19 cellular contexts compared by ENCODE assay signal in genomic region chr3:185647880-185648210, GRCh38.
DNase-seq lines count a peak whose midpoint lies in the region; ATAC-seq and TF ChIP-seq lines count a peak whose summit lies in the region.
"Had no signal": no experiment of that assay in that cellular context is flagged by ENCODE, and none has a peak within 500 bp of the region (broad histone marks: within the 10 kb centered on the region; RNA-seq: fewer than 3 reads in every experiment).

No MANE protein-coding gene starts in this region.

- H3F3A ChIP-seq in GM23338 (replicated peaks; ENCODE audit: low read depth), result peaks cover 4% of the 10 kb centered on the region; the same call in 1 of the 2 replicates

- no peaks in the 10 kb centered on the region for H3K27me3 ChIP-seq in GM23338 (ENCODE audit: insufficient read depth)
- H3K27me3 ChIP-seq in endodermal cell (ENCODE audit: control insufficient read depth, insufficient read depth, low read length, poor library complexity, severe bottlenecking), result no peaks in the 10 kb centered on the region
- no peaks in the 10 kb centered on the region for H3K27me3 ChIP-seq in osteoblast (ENCODE audit: insufficient read depth, low read length)
- no peaks in the 10 kb centered on the region for H3K27me3 ChIP-seq in H7 (ENCODE audit: control insufficient read depth, insufficient read depth, low read length)
- H3K27me3 ChIP-seq: BLaER1 treated with 17β-estradiol and CSF1 and Interleukin-3, amounts not matched to agents 10 nM and 100 nM; MG63; SJCRH30 had no signal

- no peaks in the 10 kb centered on the region; the same call in 1 of the 2 replicates for H4K20me1 ChIP-seq in GM23338 (replicated peaks; ENCODE audit: insufficient read depth)
- H4K20me1 ChIP-seq in osteoblast (ENCODE audit: insufficient read depth, low read length), result no peaks in the 10 kb centered on the region
- H4K20me1 ChIP-seq: BLaER1 treated with 17β-estradiol and CSF1 and Interleukin-3, amounts not matched to agents 10 nM and 100 nM had no signal

- H3K9me3 Mint-ChIP-seq in GM23338 (no peaks in the 10 kb centered on the region), WTC11 (no peaks in the 10 kb centered on the region), endodermal cell (no peaks in the 10 kb centered on the region)
- H3K9me3 Mint-ChIP-seq: CD4-positive, alpha-beta memory T cell; IgD-negative memory B cell had no signal

- H3K36me3 Mint-ChIP-seq in GM23338 (ENCODE audit: low read depth), result peaks cover 87% of the 10 kb centered on the region
- H3K36me3 Mint-ChIP-seq in WTC11, result peaks cover 66% of the 10 kb centered on the region
- H3K36me3 Mint-ChIP-seq in endodermal cell (ENCODE audit: low read depth), result peaks cover 75% of the 10 kb centered on the region
- H3K36me3 Mint-ChIP-seq: CD4-positive, alpha-beta memory T cell; IgD-negative memory B cell had no signal

- no peaks in the 10 kb centered on the region for H3K9me3 ChIP-seq in endodermal cell (ENCODE audit: control insufficient read depth, low read length)
- H3K9me3 ChIP-seq in osteoblast (ENCODE audit: low read depth, low read length), result no peaks in the 10 kb centered on the region
- H3K9me3 ChIP-seq: BLaER1 treated with 17β-estradiol and CSF1 and Interleukin-3, amounts not matched to agents 10 nM and 100 nM; MG63; SJCRH30 had no signal

- no peak for ATAC-seq in GM23338
- ATAC-seq in WTC11, result no peak
- ATAC-seq: Panc1 had no signal

- peaks cover 12% of the 10 kb centered on the region; the same call in 1 of the 2 replicates for H3K4me1 ChIP-seq in GM23338 (ENCODE audit: insufficient read depth)
- H3K4me1 ChIP-seq in endodermal cell (ENCODE audit: control insufficient read depth, insufficient read depth, low read length), result peaks cover 8% of the 10 kb centered on the region
- H3K4me1 ChIP-seq in osteoblast (ENCODE audit: insufficient read depth, low read length), result peaks cover 5% of the 10 kb centered on the region
- H3K4me1 ChIP-seq: SJCRH30 had no signal

- H3K27ac ChIP-seq in GM23338 (ENCODE audit: low read depth) (no peak overlapping the region), endodermal cell (ENCODE audit: low read depth, low read length) (no peak overlapping the region), osteoblast (ENCODE audit: low read depth, low read length) (no peak overlapping the region)
- H3K27ac ChIP-seq: BLaER1 treated with 17β-estradiol and CSF1 and Interleukin-3, amounts not matched to agents 10 nM and 100 nM; SJCRH30 had no signal

- H3K4me3 ChIP-seq in GM23338 (no peak overlapping the region), endodermal cell (ENCODE audit: low read length) (no peak overlapping the region), osteoblast (ENCODE audit: insufficient read depth, low read length) (no peak overlapping the region), H7 (ENCODE audit: insufficient read depth, low read depth, low read length) (no peak overlapping the region)
- H3K4me3 ChIP-seq: BLaER1 treated with 17β-estradiol and CSF1 and Interleukin-3, amounts not matched to agents 10 nM and 100 nM; MG63; SJCRH30 had no signal

- H2AFZ ChIP-seq in GM23338, result no peak overlapping the region
- H2AFZ ChIP-seq in osteoblast (ENCODE audit: low read length), result no peak overlapping the region

- no peak for DNase-seq in GM23338 (ENCODE audit: low spot score)
- no peak for DNase-seq in WTC11 (ENCODE audit: low spot score)
- peak; percentile 19 for DNase-seq in endodermal cell
- DNase-seq in osteoblast (ENCODE audit: insufficient read length, low spot score, missing footprints), result peak; percentile 55
- DNase-seq in AG20443 (ENCODE audit: low spot score), result no peak
- no peak for DNase-seq in NCI-H1092 (lab: John Stamatoyannopoulos, UW)
- DNase-seq in NCI-H69 (lab: John Stamatoyannopoulos, UW), result no peak
- DNase-seq in H7, result no peak
- DNase-seq: Calu3; CD4-positive, alpha-beta memory T cell; GDM1; MG63; NCI-H1417 treated with DMSO at 0.1 percent for 48 hours; NCI-H1930; NCI-H748 treated with DMSO at 0.1 percent for 48 hours; SJCRH30 had no signal

- H3K27me3 Mint-ChIP-seq in GM23338 (ENCODE audit: insufficient read depth, low read depth, poor library complexity), result peaks cover 22% of the 10 kb centered on the region
- H3K27me3 Mint-ChIP-seq in WTC11 (ENCODE audit: low read depth), result no peaks in the 10 kb centered on the region; the same call in 1 of the 2 replicates
- no peaks in the 10 kb centered on the region for H3K27me3 Mint-ChIP-seq in endodermal cell (ENCODE audit: insufficient read depth)

- H3K27ac Mint-ChIP-seq in GM23338, result 0 out of 2 replicates have a peak overlapping the region, but pooled peaks have one; percentile 65
- H3K27ac Mint-ChIP-seq in WTC11, result peak overlapping the region; percentile 45; the same call in 1 of the 2 replicates
- no peak overlapping the region for H3K27ac Mint-ChIP-seq in endodermal cell
- H3K27ac Mint-ChIP-seq: CD4-positive, alpha-beta memory T cell; IgD-negative memory B cell had no signal

- H3K36me3 ChIP-seq in GM23338 (ENCODE audit: insufficient read depth) (peaks cover 28% of the 10 kb centered on the region), endodermal cell (ENCODE audit: control insufficient read depth, insufficient read depth, low read length) (peaks cover 69% of the 10 kb centered on the region), osteoblast (ENCODE audit: insufficient read depth, low read length) (peaks cover 59% of the 10 kb centered on the region), H7 (replicated peaks; ENCODE audit: control insufficient read depth, insufficient read depth, low read length) (peaks cover 26% of the 10 kb centered on the region)
- H3K36me3 ChIP-seq: BLaER1 treated with 17β-estradiol and CSF1 and Interleukin-3, amounts not matched to agents 10 nM and 100 nM had no signal

- H3K79me2 ChIP-seq in GM23338 (replicated peaks; ENCODE audit: insufficient read depth) (no peaks in the 10 kb centered on the region), osteoblast (ENCODE audit: insufficient read depth, low read length) (no peaks in the 10 kb centered on the region)

- POLR2A ChIA-PET in WTC11 (lab: Charles Lee), result interaction anchor here (0.6 kb wide), 1 partner anchor 631 kb away, joined by 3 read pairs; no protein-coding TSS in a partner anchor

- H3K4me3 Mint-ChIP-seq in GM23338 (no peak overlapping the region), WTC11 (no peak overlapping the region), endodermal cell (no peak overlapping the region)
- H3K4me3 Mint-ChIP-seq: CD4-positive, alpha-beta memory T cell had no signal

- no peak overlapping the region for H3K4me2 ChIP-seq in GM23338
- no peak overlapping the region for H3K4me2 ChIP-seq in osteoblast (ENCODE audit: insufficient read depth, low read length)
- H3K4me2 ChIP-seq: BLaER1 treated with 17β-estradiol and CSF1 and Interleukin-3, amounts not matched to agents 10 nM and 100 nM had no signal

- 92 to 97% methylated on average over 10 of the region's 10 CpGs for WGBS in endodermal cell (ENCODE audit: insufficient coverage in 1 of 2, insufficient read length in 1 of 2), 2 experiments

- H3K9me2 ChIP-seq in GM23338 (ENCODE audit: insufficient read depth), result no peaks in the 10 kb centered on the region

- H3K4me1 Mint-ChIP-seq in GM23338 (peaks cover 33% of the 10 kb centered on the region), WTC11 (peaks cover 30% of the 10 kb centered on the region), endodermal cell (peaks cover 16% of the 10 kb centered on the region)

- TF ChIP-seq CTCF in GM23338 (conservative IDR thresholded peaks at IDR 0.05; ENCODE audit: low read depth in 2 of 2) (no peak), WTC11 (IDR thresholded peaks at IDR 0.05) (no peak), endodermal cell (conservative IDR thresholded peaks at IDR 0.05) (no peak), osteoblast (IDR thresholded peaks at IDR 0.05; ENCODE audit: extremely low read depth, low read depth, low read length) (no peak)

- H3K9ac ChIP-seq in endodermal cell (ENCODE audit: extremely low read depth, low read length, poor library complexity, severe bottlenecking), result no peak overlapping the region
- H3K9ac ChIP-seq: BLaER1 treated with 17β-estradiol and CSF1 and Interleukin-3, amounts not matched to agents 10 nM and 100 nM had no signal

- CTCF ChIA-PET in WTC11 (lab: Charles Lee), result interaction anchor here (0.7 to 5.0 kb wide), 2 partner anchors 12 to 259 kb away, joined by 3 to 40 read pairs; no protein-coding TSS in a partner anchor

TF ChIP-seq in GM23338, 12 proteins besides CTCF, POLR2A, EP300 and RAD21 (continues in another document):
- no peak for TF ChIP-seq JUNB (IDR thresholded peaks at IDR 0.05; ENCODE audit: unreplicated experiment)
- TF ChIP-seq ZNF114 (CRISPR knock-in tag; IDR thresholded peaks at IDR 0.05), result no peak
- TF ChIP-seq CREB1 (CRISPR knock-in tag; IDR thresholded peaks at IDR 0.05; ENCODE audit: low read depth), result no peak
- no peak for TF ChIP-seq ZNF331 (CRISPR knock-in tag; IDR thresholded peaks at IDR 0.05; ENCODE audit: low read depth)

TF ChIP-seq in WTC11, 78 proteins besides CTCF, POLR2A, EP300 and RAD21 (continues in another document):
- no peak for TF ChIP-seq AR (CRISPR knock-in tag; IDR thresholded peaks at IDR 0.05)
- TF ChIP-seq RELA (CRISPR knock-in tag; IDR thresholded peaks at IDR 0.05; ENCODE audit: borderline replicate concordance), result no peak
- no peak for TF ChIP-seq PRRX2 (CRISPR knock-in tag; IDR thresholded peaks at IDR 0.05)
- TF ChIP-seq FOXP1 (CRISPR knock-in tag; IDR thresholded peaks at IDR 0.05; ENCODE audit: borderline replicate concordance), result no peak
- no peak for TF ChIP-seq SOX15 (CRISPR knock-in tag; IDR thresholded peaks at IDR 0.05)
- no peak for TF ChIP-seq SMAD3 (CRISPR knock-in tag; IDR thresholded peaks at IDR 0.05; ENCODE audit: borderline replicate concordance)
- TF ChIP-seq ZNF671 (CRISPR knock-in tag; IDR thresholded peaks at IDR 0.05), result no peak

Comparison
In these comparisons a context has a peak if more than half of its experiments do, and no peak if none do; other contexts are left out.
1. DNase-seq: peak in endodermal cell (single experiment) and osteoblast (single experiment); none in GM23338 (single experiment), WTC11 (single experiment), AG20443 (single experiment), NCI-H1092 (single experiment), NCI-H69 (single experiment) and H7 (single experiment).